20 cellular contexts compared by ENCODE assay signal in the genomic region with DNA sequence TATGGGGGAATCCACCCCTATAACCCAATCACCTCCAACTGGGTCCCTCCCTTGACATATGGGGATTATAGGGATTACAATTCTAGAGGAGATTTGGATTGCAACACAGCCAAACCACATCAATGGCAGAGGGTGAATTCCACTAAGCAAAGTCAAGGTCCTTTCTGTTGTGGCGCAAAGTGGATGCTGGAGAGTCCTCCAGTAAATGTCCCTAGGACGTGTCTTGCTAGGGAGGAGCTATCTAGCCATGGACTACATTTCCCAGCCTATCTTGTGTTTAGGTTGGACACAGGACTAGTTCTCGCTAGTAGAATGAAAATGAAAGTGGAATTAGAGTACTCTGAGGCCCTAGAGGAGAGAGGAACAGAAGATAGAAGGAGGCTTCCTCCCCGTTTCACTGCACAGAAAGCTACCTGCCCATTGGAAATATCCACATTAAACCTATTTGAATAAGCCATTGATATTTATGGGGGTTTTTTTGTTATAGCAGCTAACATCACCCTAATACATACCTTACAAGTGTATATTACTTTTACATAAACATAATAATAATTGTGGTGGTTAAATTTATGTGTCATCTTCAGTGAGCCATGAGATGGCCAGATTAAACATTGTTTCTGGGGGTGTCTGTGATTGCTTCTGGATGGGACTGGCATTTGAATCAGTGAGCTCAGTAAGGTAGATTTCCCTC.
"Had no signal": no experiment of that assay in that cellular context is flagged by ENCODE, and none has a peak within 500 bp of the region (broad histone marks: within the 10 kb centered on the region; RNA-seq: fewer than 3 reads in every experiment).

No MANE protein-coding gene starts in this region.

- H3K9me3 ChIP-seq: psoas muscle, vagina had no signal

- H3K36me3 ChIP-seq: spleen, tibial nerve, vagina had no signal

- H3K27me3 ChIP-seq: tibial nerve, vagina had no signal

- H3K4me3 ChIP-seq: psoas muscle, spleen, tibial nerve, vagina had no signal

- ATAC-seq: left colon; psoas muscle; sciatic nerve; stimulated activated naive B cell treated with anti-CD40 and anti-IgM and Interleukin-4, amounts not matched to agents 10 μg/mL and 1 μg/mL and 100 μg/mL, for 72 hours had no signal

- DNase-seq: activated CD4-positive, alpha-beta memory T cell treated with anti-CD3 and anti-CD28 coated beads for 36 hours; activated CD4-positive, alpha-beta T cell treated with anti-CD3 and anti-CD28 coated beads for 1 hour; activated gamma-delta T cell treated with Interleukin-2 at 50 U/mL for 16 hours; activated naive CD8-positive, alpha-beta T cell treated with anti-CD3 and anti-CD28 coated beads for 36 hours; activated T-cell treated with anti-CD3 and anti-CD28 coated beads, Interleukin-2, amount 50 U/mL, for 48 hours; anterior cingulate cortex; dermis blood vessel endothelial cell; endodermal cell; erythroblast; foreskin fibroblast; left colon; mesendoderm; nephron progenitor cell; psoas muscle; spleen; stimulated activated CD4-positive, alpha-beta T cell treated with anti-CD3 and anti-CD28 coated beads, Interleukin-1b, Interleukin-23, amount 100 ng/mL, for 48 hours; stimulated activated naive B cell treated with anti-CD40 and anti-IgM and Interleukin-4, amounts not matched to agents 10 μg/mL and 1 μg/mL and 100 μg/mL, for 72 hours had no signal

- H3K4me1 ChIP-seq: psoas muscle, spleen, tibial nerve, vagina had no signal

- H3K27ac ChIP-seq: psoas muscle, spleen, tibial nerve, vagina had no signal
